ENCODE assay signal across 8 cellular contexts in genomic region chr2:43426305-43427031, GRCh38.
DNase-seq lines count a peak whose midpoint lies in the region; TF ChIP-seq lines count a peak whose summit lies in the region.

No MANE protein-coding gene starts in this region.

- H3K27ac Mint-ChIP-seq in mesothelial cell of epicardium: peak overlapping the region; percentile 98

- no peaks in the 10 kb centered on the region for H3K9me3 ChIP-seq in MG63

- H3K4me3 Mint-ChIP-seq in mesothelial cell of epicardium: no peak overlapping the region

- peaks cover 3% of the 10 kb centered on the region for H3K9me3 Mint-ChIP-seq in mesothelial cell of epicardium

- no peak for TF ChIP-seq CTCF in HFF-Myc (IDR thresholded peaks at IDR 0.05; ENCODE audit: low read depth, low read length, missing control alignments)
- no peak for TF ChIP-seq CTCF in mesothelial cell of epicardium (IDR thresholded peaks at IDR 0.05; ENCODE audit: unreplicated experiment)

- H3K4me3 ChIP-seq in HFF-Myc (replicated peaks; ENCODE audit: low read depth, low read length) (no peak overlapping the region), MG63 (no peak overlapping the region)

- no peaks in the 10 kb centered on the region for H3K27me3 ChIP-seq in MG63

- H3K36me3 ChIP-seq in MG63: peaks cover 12% of the 10 kb centered on the region

- H3K36me3 Mint-ChIP-seq in mesothelial cell of epicardium: peaks cover 6% of the 10 kb centered on the region

- DNase-seq in GM03348 (ENCODE audit: low spot score): peak; percentile 87
- DNase-seq in HFF-Myc (ENCODE audit: extremely low read depth, low read depth): peak; percentile 87
- DNase-seq in MG63: peak; percentile 86
- DNase-seq in activated CD4-positive, alpha-beta T cell treated with anti-CD3 and anti-CD28 coated beads for 4 hours: peak; percentile 47 to 61
- peak; percentile 95 for DNase-seq in dermis blood vessel endothelial cell
- DNase-seq in mesothelial cell of epicardium (ENCODE audit: low spot score in 2 of 2, unreplicated experiment in 2 of 2): no peak
- peak; percentile 24 to 45 for DNase-seq in stimulated activated CD8-positive, alpha-beta memory T cell treated with anti-CD3 and anti-CD28 coated beads, Interleukin-4, amount 100 ng/mL, for 4 hours (ENCODE audit: low read depth in 2 of 2, low spot score in 1 of 2)
- no peak for DNase-seq in SHP77 (lab: John Stamatoyannopoulos, UW)

- peaks cover 67% of the 10 kb centered on the region for H3K4me1 Mint-ChIP-seq in mesothelial cell of epicardium

- H3K27me3 Mint-ChIP-seq in mesothelial cell of epicardium (ENCODE audit: low read depth): no peaks in the 10 kb centered on the region

Comparison
In these comparisons a context has a peak if more than half of its experiments do, and no peak if none do; other contexts are left out.
1. DNase-seq: peak in GM03348 (single experiment), HFF-Myc (single experiment), MG63 (single experiment), activated CD4-positive, alpha-beta T cell treated with anti-CD3 and anti-CD28 coated beads for 4 hours (2 of 2), dermis blood vessel endothelial cell (single experiment) and stimulated activated CD8-positive, alpha-beta memory T cell treated with anti-CD3 and anti-CD28 coated beads, Interleukin-4, amount 100 ng/mL, for 4 hours (2 of 2); none in mesothelial cell of epicardium (0 of 2) and SHP77 (0 of 2).